9 cellular contexts compared by ENCODE assay signal in the genomic region with DNA sequence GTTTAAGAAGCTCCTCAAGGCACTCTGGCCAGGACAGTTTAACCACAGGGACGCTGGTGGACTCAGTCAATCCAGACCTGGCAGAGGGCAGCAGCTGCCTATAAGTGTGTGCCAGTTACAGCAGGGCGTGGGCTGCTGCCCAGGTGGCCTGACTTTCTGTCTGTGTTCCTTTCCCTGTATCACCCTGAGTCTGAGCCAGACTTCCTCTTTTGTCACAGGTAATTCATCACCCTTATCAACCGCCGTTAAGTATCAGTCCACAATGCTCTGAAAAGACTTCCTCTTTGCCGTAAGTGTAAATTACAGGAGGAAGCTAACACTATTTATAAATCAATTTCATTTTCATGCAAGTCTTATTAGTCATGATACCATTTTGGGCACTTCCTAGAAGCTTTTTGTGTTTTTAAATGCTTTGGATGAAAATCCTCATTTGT. TPM values are rescaled to one million over a fixed set of nuclear protein-coding genes. Genes with fewer than 3 reads are reported as not detected.
A peak's percentile ranks its signal among the peaks of the same experiment; 100 is the strongest.
DNase-seq lines count a peak whose midpoint lies in the region; ATAC-seq, FAIRE-seq and TF ChIP-seq lines count a peak whose summit lies in the region.
"Had no signal": no experiment of that assay in that cellular context is flagged by ENCODE, and none has a peak within 500 bp of the region (broad histone marks: within the 10 kb centered on the region; RNA-seq: fewer than 3 reads in every experiment).

No MANE protein-coding gene starts in this region.

- peak; percentile 76 for ATAC-seq in GM21619 (IDR thresholded peaks at IDR 0.05; ENCODE audit: unreplicated experiment)

- H3K27ac ChIP-seq in KMS-11 (peak overlapping the region; percentile 84), sigmoid colon (peak overlapping the region; percentile 1 to 66 (median 42)), brain microvascular endothelial cell (no peak overlapping the region)
- H3K27ac ChIP-seq in effector memory CD4-positive, alpha-beta T cell (ENCODE audit: insufficient read depth, low read length, poor library complexity, severe bottlenecking) = peak overlapping the region; percentile 79

- TF ChIP-seq EP300 in sigmoid colon (IDR thresholded peaks at IDR 0.05) = no peak

- no peaks in the 10 kb centered on the region for H4K20me1 ChIP-seq in KMS-11 (ENCODE audit: insufficient read depth)

- H3K4me1 ChIP-seq in KMS-11 (ENCODE audit: low read depth, poor library complexity, severe bottlenecking) = peaks cover 88% of the 10 kb centered on the region
- H3K4me1 ChIP-seq in effector memory CD4-positive, alpha-beta T cell (ENCODE audit: control insufficient read depth, insufficient read depth, low read length, poor library complexity, severe bottlenecking) = peaks cover 65% of the 10 kb centered on the region
- peaks cover 0 to 45% (median 31%) of the 10 kb centered on the region in 4 donors for H3K4me1 ChIP-seq in sigmoid colon

- intact Hi-C loops in sigmoid colon (cut with DNase I) = no loop called here

- DNase-seq in GM12892 (ENCODE audit: insufficient read length) (peak; percentile 43), SHP77 treated with DMSO at 0.1 percent for 48 hours (lab: John Stamatoyannopoulos, UW) (peak; percentile 59), sigmoid colon (no peak), brain microvascular endothelial cell (no peak), ACHN (no peak)
- DNase-seq in effector memory CD4-positive, alpha-beta T cell = peak in 2 of 3 donors; percentile 43 to 44

- H3K4me3 ChIP-seq in KMS-11 (IDR thresholded peaks at IDR 0.05; ENCODE audit: insufficient read depth, low read depth, low read length) (no peak overlapping the region), sigmoid colon (no peak overlapping the region), brain microvascular endothelial cell (ENCODE audit: low read depth, low read length) (no peak overlapping the region)
- H3K4me3 ChIP-seq in effector memory CD4-positive, alpha-beta T cell (ENCODE audit: insufficient read depth, low read depth, low read length, poor library complexity, severe bottlenecking) = peak overlapping the region; percentile 24

- peaks cover 90% of the 10 kb centered on the region for H3K79me2 ChIP-seq in KMS-11 (ENCODE audit: insufficient read depth, low read depth)

- TF ChIP-seq POLR2A in GM12892 (IDR thresholded peaks at IDR 0.05; ENCODE audit: low read depth, low read length) = no peak
- TF ChIP-seq POLR2A in sigmoid colon (IDR thresholded peaks at IDR 0.05) = no peak

- FAIRE-seq in GM12892 (lab: Jason Lieb, UNC) = no peak
- FAIRE-seq: TTC549 had no signal

- WGBS in sigmoid colon, 2 donors = 5 to 18% methylated on average over 5 of the region's 5 CpGs

- TF ChIP-seq CTCF in KMS-11 (conservative IDR thresholded peaks at IDR 0.05; ENCODE audit: low read depth, low read length) (no peak), sigmoid colon (IDR thresholded peaks at IDR 0.05) (no peak), brain microvascular endothelial cell (IDR thresholded peaks at IDR 0.05; ENCODE audit: low read depth, low read length, missing control alignments) (no peak)

- H3K36me3 ChIP-seq in KMS-11 (ENCODE audit: insufficient read depth) (no peaks in the 10 kb centered on the region), sigmoid colon (no peaks in the 10 kb centered on the region), brain microvascular endothelial cell (replicated peaks) (no peaks in the 10 kb centered on the region)
- no peaks in the 10 kb centered on the region for H3K36me3 ChIP-seq in effector memory CD4-positive, alpha-beta T cell (ENCODE audit: control insufficient read depth, insufficient read depth, low read length)

- in situ Hi-C loops in brain microvascular endothelial cell (cut with HindIII; ENCODE audit: low pct_ligation_motif_present, low sequenced_read_pairs) = no loop called here
- in situ Hi-C loops in ACHN (cut with HindIII; ENCODE audit: low pct_ligation_motif_present, low pct_unique_long_range_greater_than_20kb, low sequenced_read_pairs) = no loop called here

- H3K27me3 ChIP-seq in KMS-11 (ENCODE audit: insufficient read depth, low read depth) (no peaks in the 10 kb centered on the region), sigmoid colon (no peaks in the 10 kb centered on the region), brain microvascular endothelial cell (replicated peaks) (no peaks in the 10 kb centered on the region)
- no peaks in the 10 kb centered on the region for H3K27me3 ChIP-seq in effector memory CD4-positive, alpha-beta T cell (replicated peaks; ENCODE audit: control insufficient read depth, insufficient read depth, low read length, poor library complexity, severe bottlenecking)

- no peak overlapping the region for H2AFZ ChIP-seq in KMS-11 (ENCODE audit: low read depth)

- H3K4me2 ChIP-seq in KMS-11 = peak overlapping the region; percentile 55

- peak overlapping the region; percentile 52; the same call in 1 of the 2 replicates for H3K9ac ChIP-seq in KMS-11

- H3K9me3 ChIP-seq in effector memory CD4-positive, alpha-beta T cell (ENCODE audit: control insufficient read depth, low read length) = no peaks in the 10 kb centered on the region
- no peaks in the 10 kb centered on the region for H3K9me3 ChIP-seq in sigmoid colon

RNA-seq across cellular contexts. Expression of a gene that starts 7.0 kb away (rescaled TPM):
- polyA plus RNA-seq in GM12892 (2012; ENCODE audit: missing spikeins) = 25.7 TPM
- 10 to 100 TPM; 27.5 to 37.4 (median 30.6) TPM for total RNA-seq in sigmoid colon
- 10 to 100 TPM in 1 of 3 donors, 1 to 10 TPM in 2; 4.2 to 29.2 (median 4.9) TPM for polyA plus RNA-seq in sigmoid colon

Comparison
In these comparisons a context has a peak if more than half of its experiments do, and no peak if none do; other contexts are left out.
1. DNase-seq: peak in GM12892 (single experiment), SHP77 treated with DMSO at 0.1 percent for 48 hours (single experiment) and effector memory CD4-positive, alpha-beta T cell (2 of 3); none in sigmoid colon (single experiment), brain microvascular endothelial cell (single experiment) and ACHN (single experiment).